In genomic region chr1:34710811-34711210, GRCh38 we compare ENCODE assay signal across 23 cellular contexts. TPM values are rescaled to one million over a fixed set of nuclear protein-coding genes. Genes with fewer than 3 reads are reported as not detected.
"Had no signal": no experiment of that assay in that cellular context is flagged by ENCODE, and none has a peak within 500 bp of the region (broad histone marks: within the 10 kb centered on the region; RNA-seq: fewer than 3 reads in every experiment).

No MANE protein-coding gene starts in this region.

- H3K4me3 ChIP-seq: dorsolateral prefrontal cortex, heart left ventricle, psoas muscle, right lobe of liver, suprapubic skin, tibial artery, upper lobe of left lung, uterus had no signal

- H3K27ac ChIP-seq: dorsolateral prefrontal cortex, heart left ventricle, neutrophil, psoas muscle, right lobe of liver, suprapubic skin, tibial artery, upper lobe of left lung, uterus had no signal

- H3K4me1 ChIP-seq: heart left ventricle, psoas muscle, right lobe of liver, suprapubic skin, tibial artery, upper lobe of left lung, uterus had no signal

- H3K36me3 ChIP-seq: heart left ventricle, neutrophil, right lobe of liver, suprapubic skin, tibial artery, upper lobe of left lung, uterus had no signal

- DNase-seq: dorsolateral prefrontal cortex; effector CD8-positive, alpha-beta T cell; foreskin melanocyte; heart left ventricle; hippocampal formation; left colon; naive thymus-derived CD4-positive, alpha-beta T cell; psoas muscle; retina; right lobe of liver; stimulated activated CD4-positive, alpha-beta T cell treated with anti-CD3 and anti-CD28 coated beads, Interleukin-4, amount 100 ng/mL, for 1 hour; stimulated activated CD8-positive, alpha-beta memory T cell treated with anti-CD3 and anti-CD28 coated beads, Interleukin-4, amount 100 ng/mL, for 48 hours; stimulated activated naive CD8-positive, alpha-beta T cell treated with anti-CD3 and anti-CD28 coated beads, Interleukin-15, Interleukin-2, amounts not matched to agents 100 U/mL and 50 U/mL, for 24 hours; tibial artery; upper lobe of left lung; uterus had no signal

- H3K9me3 ChIP-seq: heart left ventricle, neutrophil, psoas muscle, right lobe of liver, suprapubic skin, tibial artery, upper lobe of left lung, uterus had no signal

- H3K27me3 ChIP-seq: right lobe of liver, upper lobe of left lung, uterus had no signal

RNA-seq across cellular contexts. Expression of gene GJB5, which starts 44.0 kb away (rescaled TPM):
- total RNA-seq: heart left ventricle; kidney epithelial cell; left colon; liver; lung microvascular endothelial cell; mononuclear cell; naive thymus-derived CD4-positive, alpha-beta T cell; osteoblast; psoas muscle; right lobe of liver had no signal

RNA-seq across cellular contexts. Expression of gene GJB4, which starts 48.7 kb away (rescaled TPM):
- total RNA-seq: heart left ventricle; liver; lung microvascular endothelial cell; mononuclear cell; naive thymus-derived CD4-positive, alpha-beta T cell; osteoblast; psoas muscle; right lobe of liver; upper lobe of left lung; uterus had no signal
